ENCODE assay signal across 10 cellular contexts in the genomic region with DNA sequence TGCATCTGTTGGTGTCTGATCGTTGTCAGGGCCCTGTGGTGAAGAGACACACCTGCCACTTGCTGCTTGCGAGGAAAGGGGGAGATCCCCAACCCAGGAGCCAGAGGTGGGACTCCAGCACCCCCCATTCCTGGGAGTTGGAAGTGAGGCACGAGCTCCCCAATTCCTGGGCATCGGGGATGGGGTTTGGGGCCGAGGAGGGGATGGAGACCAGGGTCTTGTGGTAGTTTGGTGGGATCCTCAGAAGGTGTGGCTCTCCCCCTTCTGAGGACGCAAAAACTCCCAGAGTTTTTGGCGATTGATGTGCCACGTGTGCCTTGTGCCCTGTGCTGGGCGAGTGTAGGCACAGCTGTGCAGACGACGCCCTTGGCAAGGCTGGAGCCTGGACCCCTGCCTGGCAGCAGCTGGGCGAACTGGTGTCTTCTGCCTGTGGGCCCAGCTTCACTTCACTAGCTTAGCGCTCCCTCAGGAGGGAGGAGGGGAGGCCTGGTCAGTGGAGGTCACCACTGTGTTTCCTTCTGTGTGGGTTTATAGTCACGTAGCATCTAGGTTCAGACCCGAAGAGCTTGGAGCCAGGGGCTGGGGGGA. TPM values are rescaled to one million over a fixed set of nuclear protein-coding genes. Genes with fewer than 3 reads are reported as not detected.
DNase-seq lines count a peak whose midpoint lies in the region; ATAC-seq, FAIRE-seq and TF ChIP-seq lines count a peak whose summit lies in the region.
"Had no signal": no experiment of that assay in that cellular context is flagged by ENCODE, and none has a peak within 500 bp of the region (broad histone marks: within the 10 kb centered on the region; RNA-seq: fewer than 3 reads in every experiment).

No MANE protein-coding gene starts in this region.

- H3K36me3 ChIP-seq in Loucy (ENCODE audit: insufficient read depth, low read length): peaks cover 4% of the 10 kb centered on the region; the same call in 1 of the 2 replicates
- H3K36me3 ChIP-seq in endodermal cell (ENCODE audit: control insufficient read depth, insufficient read depth, low read length): peaks cover 10% of the 10 kb centered on the region

- H3K4me3 Mint-ChIP-seq in CD4-positive, alpha-beta T cell: peak overlapping the region; percentile 90
- H3K4me3 Mint-ChIP-seq in endodermal cell: peak overlapping the region; percentile 75

- no peak for TF ChIP-seq CTCF in CD4-positive, alpha-beta T cell (IDR thresholded peaks at IDR 0.05)
- TF ChIP-seq CTCF in Loucy (conservative IDR thresholded peaks at IDR 0.05; ENCODE audit: low read length): no peak
- no peak for TF ChIP-seq CTCF in endodermal cell (conservative IDR thresholded peaks at IDR 0.05)

- peak overlapping the region; percentile 94 for H3K27ac Mint-ChIP-seq in CD4-positive, alpha-beta T cell
- H3K27ac Mint-ChIP-seq in endodermal cell: no peak overlapping the region

- no peak for FAIRE-seq in HTR-8/SVneo (lab: Jason Lieb, UNC)
- FAIRE-seq: GM19239 had no signal

- H4K20me1 ChIP-seq in Loucy (ENCODE audit: insufficient read depth, low read length, poor library complexity, severe bottlenecking): peaks cover 62% of the 10 kb centered on the region

- H3F3A ChIP-seq in Loucy (ENCODE audit: low read depth): no peaks in the 10 kb centered on the region

- H3K4me2 ChIP-seq in Loucy (ENCODE audit: low read depth, low read length, poor library complexity, severe bottlenecking): peak overlapping the region; percentile 95

- peaks cover 42% of the 10 kb centered on the region for H3K36me3 Mint-ChIP-seq in CD4-positive, alpha-beta T cell (ENCODE audit: low read depth)
- H3K36me3 Mint-ChIP-seq in endodermal cell (ENCODE audit: low read depth): no peaks in the 10 kb centered on the region

- H3K4me1 Mint-ChIP-seq in CD4-positive, alpha-beta T cell (ENCODE audit: low read depth): peaks cover 44% of the 10 kb centered on the region
- peaks cover 6% of the 10 kb centered on the region for H3K4me1 Mint-ChIP-seq in endodermal cell

- H3K4me3 ChIP-seq in Loucy (ENCODE audit: low read length, poor library complexity, severe bottlenecking): peak overlapping the region; percentile 99
- H3K4me3 ChIP-seq in endodermal cell (ENCODE audit: low read length): no peak overlapping the region

- no peaks in the 10 kb centered on the region for H3K9me3 Mint-ChIP-seq in CD4-positive, alpha-beta T cell
- H3K9me3 Mint-ChIP-seq in endodermal cell: no peaks in the 10 kb centered on the region

- ATAC-seq in CD4-positive, alpha-beta T cell (ENCODE audit: poor library complexity): no peak
- ATAC-seq in HG03095 (IDR thresholded peaks at IDR 0.05; ENCODE audit: unreplicated experiment): no peak
- no peak for ATAC-seq in HG03521 (IDR thresholded peaks at IDR 0.05; ENCODE audit: unreplicated experiment)

- H3K4me1 ChIP-seq in Loucy (ENCODE audit: insufficient read depth, low read length, poor library complexity, severe bottlenecking): peaks cover 30% of the 10 kb centered on the region
- H3K4me1 ChIP-seq in endodermal cell (ENCODE audit: control insufficient read depth, insufficient read depth, low read length): peaks cover 3% of the 10 kb centered on the region

- H3K79me2 ChIP-seq in Loucy (ENCODE audit: insufficient read depth, low read length): peaks cover 72% of the 10 kb centered on the region

- H3K27me3 ChIP-seq in CD4-positive, alpha-beta T cell (ENCODE audit: control insufficient read depth, insufficient read depth, low read length): no peaks in the 10 kb centered on the region
- no peaks in the 10 kb centered on the region for H3K27me3 ChIP-seq in Loucy (ENCODE audit: insufficient read depth, low read length, poor library complexity, severe bottlenecking)
- peaks cover 11% of the 10 kb centered on the region for H3K27me3 ChIP-seq in endodermal cell (ENCODE audit: control insufficient read depth, insufficient read depth, low read length, poor library complexity, severe bottlenecking)

- no peaks in the 10 kb centered on the region for H3K27me3 Mint-ChIP-seq in CD4-positive, alpha-beta T cell
- H3K27me3 Mint-ChIP-seq in endodermal cell (ENCODE audit: insufficient read depth): peaks cover 14% of the 10 kb centered on the region

- DNase-seq in CD4-positive, alpha-beta T cell: no peak
- DNase-seq in endodermal cell (peak; percentile 26), putamen (ENCODE audit: low spot score) (peak; percentile 30), NCI-H510A (lab: John Stamatoyannopoulos, UW) (no peak), HTR-8/SVneo (ENCODE audit: insufficient read length, low spot score) (no peak)
- DNase-seq: NCI-H2081 had no signal

- H3K27ac ChIP-seq in CD4-positive, alpha-beta T cell (ENCODE audit: low read depth, low read length): no peak overlapping the region
- no peak overlapping the region for H3K27ac ChIP-seq in endodermal cell (ENCODE audit: low read depth, low read length)

- no peaks in the 10 kb centered on the region for H3K9me3 ChIP-seq in CD4-positive, alpha-beta T cell (ENCODE audit: control insufficient read depth, low read length)
- H3K9me3 ChIP-seq in Loucy (ENCODE audit: insufficient read depth, low read depth, low read length) (no peaks in the 10 kb centered on the region), endodermal cell (ENCODE audit: control insufficient read depth, low read length) (no peaks in the 10 kb centered on the region)

- H3K9ac ChIP-seq in Loucy (ENCODE audit: low read depth, low read length, poor library complexity, severe bottlenecking) (peak overlapping the region; percentile 93), endodermal cell (ENCODE audit: extremely low read depth, low read length, poor library complexity, severe bottlenecking) (no peak overlapping the region)

- POLR2A ChIA-PET in CD4-positive, alpha-beta T cell (lab: Charles Lee): interaction anchor here (1.2 to 3.9 kb wide), 3 partner anchors 9 to 23 kb away, joined by 3 to 33 read pairs (median 5); a partner anchor contains a TSS

- no peaks in the 10 kb centered on the region for H3K9me2 ChIP-seq in Loucy (replicated peaks; ENCODE audit: low read depth, low read length)

- CTCF ChIA-PET in CD4-positive, alpha-beta T cell (lab: Charles Lee): interaction anchor here (0.5 to 1.6 kb wide), 2 partner anchors 22 to 37 kb away, joined by 3 to 9 read pairs; a partner anchor contains a TSS

- no peak overlapping the region for H2AFZ ChIP-seq in Loucy (ENCODE audit: low read length)

- 94 to 95% methylated on average over 10 to 15 of the region's 15 CpGs for WGBS in endodermal cell (ENCODE audit: insufficient coverage in 1 of 2, insufficient read length in 1 of 2), 2 experiments

- intact Hi-C loops in CD4-positive, alpha-beta T cell (cut with DNase I, micrococcal nuclease): loop anchor here in 1 of 2 experiments (10.0 kb wide), 1 partner anchor 1362 kb away; a partner anchor contains a TSS

RNA-seq across cellular contexts. Expression of a gene that starts 2.6 kb away (rescaled TPM):
- total RNA-seq in CD4-positive, alpha-beta T cell: 100 to 1,000 TPM; 373 to 378 TPM
- total RNA-seq in endodermal cell: 100 to 1,000 TPM; 110 to 112 TPM
- 121 TPM for polyA plus RNA-seq in endodermal cell (2013, experiment 1 of 2)
- polyA plus RNA-seq in endodermal cell (2013, experiment 2 of 2): 115 TPM

RNA-seq across cellular contexts. Expression of a gene that starts 7.0 kb away (rescaled TPM):
- total RNA-seq in CD4-positive, alpha-beta T cell: 1 to 10 TPM; 2.1 to 2.4 TPM
- total RNA-seq in endodermal cell: under 1 TPM; 0.53 to 0.60 TPM
- polyA plus RNA-seq in endodermal cell (2013, experiment 1 of 2): 0.71 TPM
- 0.37 TPM for polyA plus RNA-seq in endodermal cell (2013, experiment 2 of 2)

RNA-seq across cellular contexts. Expression of a gene that starts 22.9 kb away (rescaled TPM):
- 10 to 100 TPM; 19.7 to 19.9 TPM for total RNA-seq in CD4-positive, alpha-beta T cell
- total RNA-seq in endodermal cell: 1 to 10 TPM; 6.8 to 7.7 TPM
- polyA plus RNA-seq in endodermal cell (2013, experiment 1 of 2): 3.3 TPM
- polyA plus RNA-seq in endodermal cell (2013, experiment 2 of 2): 4.1 TPM

RNA-seq across cellular contexts. Expression of a gene that starts 33.6 kb away (rescaled TPM):
- total RNA-seq in CD4-positive, alpha-beta T cell: 100 to 1,000 TPM; 120 to 128 TPM
- 10 to 100 TPM; 57.6 to 66.7 TPM for total RNA-seq in endodermal cell
- 72.3 TPM for polyA plus RNA-seq in endodermal cell (2013, experiment 1 of 2)
- 52.9 TPM for polyA plus RNA-seq in endodermal cell (2013, experiment 2 of 2)

RNA-seq across cellular contexts. Expression of a gene that starts 39.6 kb away (rescaled TPM):
- 10 to 100 TPM; 36.6 to 40.3 TPM for total RNA-seq in CD4-positive, alpha-beta T cell
- 10 to 100 TPM; 31.6 to 34.0 TPM for total RNA-seq in endodermal cell
- polyA plus RNA-seq in endodermal cell (2013, experiment 1 of 2): 27.6 TPM
- 24.7 TPM for polyA plus RNA-seq in endodermal cell (2013, experiment 2 of 2)

Comparison
In these comparisons a context has a peak if more than half of its experiments do, and no peak if none do; other contexts are left out.
1. DNase-seq: peak in endodermal cell (single experiment) and putamen (single experiment); none in CD4-positive, alpha-beta T cell (0 of 10), NCI-H510A (single experiment) and HTR-8/SVneo (single experiment).